10 cellular contexts compared by ENCODE assay signal in the genomic region with DNA sequence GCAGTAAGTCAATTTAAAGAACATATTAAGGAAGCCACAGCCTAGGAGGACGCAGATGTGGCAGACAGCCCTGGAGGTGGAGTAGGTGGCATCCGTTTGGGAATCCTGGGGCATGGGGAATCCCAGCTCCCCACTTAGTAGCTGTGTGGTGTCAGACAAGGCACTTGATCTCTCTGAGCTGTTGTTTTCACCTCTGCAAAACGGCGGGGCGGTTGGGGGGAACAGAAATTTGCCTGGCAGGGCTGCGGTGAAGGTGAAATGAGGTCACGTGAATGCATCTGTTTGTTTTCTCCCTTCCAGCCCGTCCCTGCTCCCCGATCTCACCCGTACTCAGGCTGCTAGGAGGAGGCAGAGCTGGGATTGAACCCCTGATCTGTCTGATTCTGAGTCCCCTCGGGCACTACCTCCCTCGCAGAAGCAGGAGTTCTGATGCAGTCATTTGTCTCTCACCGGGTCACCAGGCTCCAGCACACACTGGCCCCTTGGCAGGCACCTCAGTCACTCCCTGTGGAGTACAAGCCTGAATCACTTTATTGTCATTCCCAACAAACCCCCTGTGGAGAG. TPM values are rescaled to one million over a fixed set of nuclear protein-coding genes. Genes with fewer than 3 reads are reported as not detected.
DNase-seq lines count a peak whose midpoint lies in the region; ATAC-seq and TF ChIP-seq lines count a peak whose summit lies in the region.
"Had no signal": no experiment of that assay in that cellular context is flagged by ENCODE, and none has a peak within 500 bp of the region (broad histone marks: within the 10 kb centered on the region; RNA-seq: fewer than 3 reads in every experiment).

No MANE protein-coding gene starts in this region.

- H4K20me1 ChIP-seq in OCI-LY7 (ENCODE audit: insufficient read depth, low read length) = peaks cover 9% of the 10 kb centered on the region

- peak; percentile 57 for DNase-seq in ELF-1 (ENCODE audit: low read depth, low spot score)
- no peak for DNase-seq in OCI-LY7 (ENCODE audit: low spot score)
- DNase-seq in activated effector memory CD4-positive, alpha-beta T cell treated with anti-CD3 and anti-CD28 coated beads, Interleukin-2, amount 50 U/mL, for 16 hours = peak; percentile 85
- DNase-seq in natural killer cell treated with Interleukin-12 subunit alpha and Interleukin-12 subunit beta and Interleukin-15 and Interleukin-18, amount 100 ng/mL, for 72 hours (ENCODE audit: low spot score) = no peak
- no peak for DNase-seq in superior temporal gyrus (ENCODE audit: extremely low spot score)
- DNase-seq in NCI-H1417 treated with DMSO at 0.1 percent for 48 hours (lab: John Stamatoyannopoulos, UW) = no peak
- no peak for DNase-seq in SK-N-DZ (ENCODE audit: low spot score)
- no peak for DNase-seq in pons (ENCODE audit: low spot score)
- DNase-seq: NCI-H187 had no signal

- peak overlapping the region; percentile 1; the same call in 1 of the 2 replicates for H2AFZ ChIP-seq in OCI-LY7 (ENCODE audit: low read length)

- no peaks in the 10 kb centered on the region for H3K9me3 ChIP-seq in OCI-LY7 (ENCODE audit: low read length)

- CTCF ChIA-PET in OCI-LY7 (lab: Charles Lee; ENCODE audit: unreplicated experiment) = interaction anchor here (2.9 kb wide), 1 partner anchor 41 kb away, joined by 17 read pairs; no protein-coding TSS in a partner anchor

- H3K4me1 Mint-ChIP-seq in natural killer cell treated with Interleukin-12 subunit alpha and Interleukin-12 subunit beta and Interleukin-15 and Interleukin-18, amount 100 ng/mL, for 72 hours (ENCODE audit: low read depth in 2 of 2) = peaks cover 51 to 57% of the 10 kb centered on the region in 2 donors

- H3K4me3 ChIP-seq in OCI-LY7 (ENCODE audit: low read depth, low read length, poor library complexity, severe bottlenecking) = peak overlapping the region; percentile 34

- POLR2A ChIA-PET in OCI-LY7 (lab: Charles Lee) = interaction anchor here (0.6 to 2.8 kb wide), 4 partner anchors 9 to 1258 kb away, joined by 4 to 15 read pairs (median 8); no protein-coding TSS in a partner anchor

- TF ChIP-seq CTCF in OCI-LY7 (conservative IDR thresholded peaks at IDR 0.05; ENCODE audit: low read length) = no peak

- intact Hi-C loops in OCI-LY7 (cut with micrococcal nuclease; ENCODE audit: unreplicated experiment) = loop anchor here (1.0 kb wide), 1 partner anchor 29 kb away; no protein-coding TSS in a partner anchor

- no peaks in the 10 kb centered on the region for H3K79me2 ChIP-seq in OCI-LY7 (ENCODE audit: insufficient read depth, low read depth, low read length)

- peaks cover 87% of the 10 kb centered on the region for H3K4me1 ChIP-seq in OCI-LY7 (ENCODE audit: insufficient read depth, low read length, poor library complexity, severe bottlenecking)

- ATAC-seq in natural killer cell treated with Interleukin-12 subunit alpha and Interleukin-12 subunit beta and Interleukin-15 and Interleukin-18, amount 100 ng/mL, for 72 hours = no peak

- H3K9me2 ChIP-seq in OCI-LY7 (ENCODE audit: insufficient read depth, low read length) = no peaks in the 10 kb centered on the region

- H3K36me3 Mint-ChIP-seq in natural killer cell treated with Interleukin-12 subunit alpha and Interleukin-12 subunit beta and Interleukin-15 and Interleukin-18, amount 100 ng/mL, for 72 hours = no peaks in the 10 kb centered on the region

- peak overlapping the region; percentile 48 for H3K4me3 Mint-ChIP-seq in natural killer cell treated with Interleukin-12 subunit alpha and Interleukin-12 subunit beta and Interleukin-15 and Interleukin-18, amount 100 ng/mL, for 72 hours
- H3K4me3 Mint-ChIP-seq: nephron had no signal

- no peaks in the 10 kb centered on the region for H3K9me3 Mint-ChIP-seq in natural killer cell treated with Interleukin-12 subunit alpha and Interleukin-12 subunit beta and Interleukin-15 and Interleukin-18, amount 100 ng/mL, for 72 hours

- H3K27me3 Mint-ChIP-seq in natural killer cell treated with Interleukin-12 subunit alpha and Interleukin-12 subunit beta and Interleukin-15 and Interleukin-18, amount 100 ng/mL, for 72 hours = no peaks in the 10 kb centered on the region

- BruUV-seq in OCI-LY7 (replicated peaks; lab: Mats Ljungman, UMichigan) = no TSS peak

- peak overlapping the region; percentile 52 for H3K27ac ChIP-seq in OCI-LY7 (ENCODE audit: low read depth, low read length, poor library complexity, severe bottlenecking)

- no peaks in the 10 kb centered on the region for H3K36me3 ChIP-seq in OCI-LY7 (ENCODE audit: insufficient read depth, low read length)

- H3K27ac Mint-ChIP-seq in natural killer cell treated with Interleukin-12 subunit alpha and Interleukin-12 subunit beta and Interleukin-15 and Interleukin-18, amount 100 ng/mL, for 72 hours = peak overlapping the region; percentile 63 to 98

- peak overlapping the region; percentile 91 for H3K4me2 ChIP-seq in OCI-LY7 (ENCODE audit: low read length)

RNA-seq across cellular contexts. Expression of a gene that starts 2.2 kb away (rescaled TPM):
- total RNA-seq in OCI-LY7 (2014; rRNA removed; shearing (Covaris generic)) = 91.2 and 113 TPM in 2 replicates
- total RNA-seq in OCI-LY7 (2022) = 137 and 163 TPM in 2 replicates
- total RNA-seq in natural killer cell treated with Interleukin-12 subunit alpha and Interleukin-12 subunit beta and Interleukin-15 and Interleukin-18, amount 100 ng/mL, for 72 hours = 100 to 1,000 TPM; 150 to 153 TPM
- not detected in 2 replicates for polyA plus RNA-seq in SK-N-DZ (2014; cell fraction: cytosol; rRNA removed)
- polyA plus RNA-seq in SK-N-DZ (2014; cell fraction: nucleus; rRNA removed) = not detected in 2 replicates

RNA-seq across cellular contexts. Expression of a gene that starts 36.4 kb away (rescaled TPM):
- total RNA-seq in OCI-LY7 (2014; rRNA removed; shearing (Covaris generic)) = 0.18 and 0.28 TPM in 2 replicates
- 0.42 TPM in 1 of 2 replicates, not detected in the other for total RNA-seq in OCI-LY7 (2022)
- 1 to 10 TPM in 1 of 2 donors, under 1 TPM in 1; 0.31 to 1.1 TPM for total RNA-seq in natural killer cell treated with Interleukin-12 subunit alpha and Interleukin-12 subunit beta and Interleukin-15 and Interleukin-18, amount 100 ng/mL, for 72 hours
- not detected in 2 replicates for polyA plus RNA-seq in SK-N-DZ (2014; cell fraction: cytosol; rRNA removed)
- 1.6 TPM in 1 of 2 replicates, not detected in the other for polyA plus RNA-seq in SK-N-DZ (2014; cell fraction: nucleus; rRNA removed)

Comparison
In these comparisons a context has a peak if more than half of its experiments do, and no peak if none do; other contexts are left out.
1. DNase-seq: peak in ELF-1 (single experiment) and activated effector memory CD4-positive, alpha-beta T cell treated with anti-CD3 and anti-CD28 coated beads, Interleukin-2, amount 50 U/mL, for 16 hours (single experiment); none in OCI-LY7 (single experiment), natural killer cell treated with Interleukin-12 subunit alpha and Interleukin-12 subunit beta and Interleukin-15 and Interleukin-18, amount 100 ng/mL, for 72 hours (single experiment), superior temporal gyrus (single experiment), NCI-H1417 treated with DMSO at 0.1 percent for 48 hours (single experiment), SK-N-DZ (single experiment) and pons (single experiment).